ENCODE assay signal across 28 cellular contexts in the genomic region with DNA sequence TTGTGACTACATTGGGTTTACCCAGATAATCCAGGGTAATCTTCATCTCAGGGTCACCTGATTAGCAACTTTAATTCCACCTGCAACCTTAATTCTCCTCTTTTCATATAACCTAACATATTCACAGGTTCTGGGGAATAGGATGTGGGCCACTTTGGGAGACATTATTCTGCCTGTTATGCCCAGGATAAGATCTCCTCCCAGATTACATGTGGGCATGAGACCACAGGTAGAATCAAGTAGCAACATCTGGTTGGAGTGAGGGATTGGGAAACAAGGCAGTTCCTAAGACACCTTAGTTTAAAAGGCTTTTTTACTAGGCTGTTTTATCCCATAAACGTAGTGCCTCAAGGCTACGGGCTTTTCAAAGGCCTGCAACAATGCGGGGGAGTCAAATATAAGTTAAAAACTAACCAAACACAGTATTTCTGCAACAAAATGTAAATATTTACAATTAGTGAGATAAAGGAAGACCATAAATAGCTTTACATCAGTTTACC.
"Had no signal": no experiment of that assay in that cellular context is flagged by ENCODE, and none has a peak within 500 bp of the region (broad histone marks: within the 10 kb centered on the region; RNA-seq: fewer than 3 reads in every experiment).

No MANE protein-coding gene starts in this region.

- H3K4me1 ChIP-seq: Peyer's patch, SJSA1 had no signal

- H3K36me3 Mint-ChIP-seq: activated CD4-positive, alpha-beta memory T cell treated with anti-CD3 and anti-CD28 coated beads for 36 hours; activated naive CD8-positive, alpha-beta T cell; brain had no signal

- H3K4me1 Mint-ChIP-seq: activated B cell treated with CpG ODN at 0.5 μM for 24 hours; activated CD4-positive, alpha-beta T cell treated with anti-CD3 and anti-CD28 coated beads, Interleukin-2, amount 10 ng/mL, durations not matched to agents 7 days and 5 days; brain; central memory CD8-positive, alpha-beta T cell had no signal

- H3K27me3 Mint-ChIP-seq: activated B cell treated with CpG ODN at 0.5 μM for 24 hours; activated CD4-positive, alpha-beta memory T cell treated with anti-CD3 and anti-CD28 coated beads for 36 hours; activated CD4-positive, alpha-beta T cell treated with anti-CD3 and anti-CD28 coated beads, Interleukin-2, amount 10 ng/mL, durations not matched to agents 7 days and 5 days; activated naive CD8-positive, alpha-beta T cell; brain; central memory CD8-positive, alpha-beta T cell had no signal

- H3K9me3 ChIP-seq: MG63, Peyer's patch, SJSA1 had no signal

- H3K27ac Mint-ChIP-seq: activated B cell treated with CpG ODN at 0.5 μM for 24 hours; activated CD4-positive, alpha-beta memory T cell treated with anti-CD3 and anti-CD28 coated beads for 36 hours; activated CD4-positive, alpha-beta T cell treated with anti-CD3 and anti-CD28 coated beads, Interleukin-2, amount 10 ng/mL, durations not matched to agents 7 days and 5 days; activated naive CD4-positive, alpha-beta T cell treated with anti-CD3 and anti-CD28 coated beads for 36 hours; activated naive CD8-positive, alpha-beta T cell; brain; T-helper 1 cell treated with Interleukin-12 subunit alpha and Interleukin-12 subunit beta and Interleukin-4 antibody, amounts not matched to agents 30 μg/mL and 1 μg/mL, for 36 hours had no signal

- H3K4me3 ChIP-seq: MG63, Peyer's patch, SJSA1 had no signal

- H3K27me3 ChIP-seq: MG63, Peyer's patch, SJSA1 had no signal

- H3K9me3 Mint-ChIP-seq: activated B cell treated with CpG ODN at 0.5 μM for 24 hours; activated CD4-positive, alpha-beta T cell treated with anti-CD3 and anti-CD28 coated beads, Interleukin-2, amount 10 ng/mL, durations not matched to agents 7 days and 5 days; brain; T-helper 1 cell treated with Interleukin-12 subunit alpha and Interleukin-12 subunit beta and Interleukin-4 antibody, amounts not matched to agents 30 μg/mL and 1 μg/mL, for 36 hours had no signal

- ATAC-seq: activated T-cell treated with anti-CD3 and anti-CD28 coated beads, Interleukin-2, amount 50 U/mL, for 4 hours; SK-N-SH treated with all-trans-retinoic acid at 6 μM for 48 hours had no signal

- H3K27ac ChIP-seq: KMS-11, Peyer's patch, RWPE1, SJSA1 had no signal

- H3K36me3 ChIP-seq: MG63, Peyer's patch, SJSA1 had no signal

- H3K4me3 Mint-ChIP-seq: activated B cell treated with CpG ODN at 0.5 μM for 24 hours; activated CD4-positive, alpha-beta memory T cell treated with anti-CD3 and anti-CD28 coated beads for 36 hours; activated CD4-positive, alpha-beta T cell treated with anti-CD3 and anti-CD28 coated beads, Interleukin-2, amount 10 ng/mL, durations not matched to agents 7 days and 5 days; activated naive CD4-positive, alpha-beta T cell treated with anti-CD3 and anti-CD28 coated beads for 36 hours; activated naive CD8-positive, alpha-beta T cell; activated T-cell treated with anti-CD3 and anti-CD28 coated beads, Interleukin-2, amount 50 U/mL, for 4 hours; brain; central memory CD8-positive, alpha-beta T cell; T-helper 1 cell treated with Interleukin-12 subunit alpha and Interleukin-12 subunit beta and Interleukin-4 antibody, amounts not matched to agents 30 μg/mL and 1 μg/mL, for 36 hours had no signal

- DNase-seq: activated B cell treated with CpG ODN at 0.5 μM for 24 hours; activated CD4-positive, alpha-beta memory T cell treated with anti-CD3 and anti-CD28 coated beads for 36 hours; activated CD4-positive, alpha-beta T cell treated with anti-CD3 and anti-CD28 coated beads, Interleukin-2, amount 10 ng/mL, durations not matched to agents 7 days and 5 days; activated CD8-positive, alpha-beta memory T cell treated with anti-CD3 and anti-CD28 coated beads for 24 hours; activated effector memory CD4-positive, alpha-beta T cell treated with anti-CD3 and anti-CD28 coated beads, Interleukin-2, amount 50 U/mL, for 16 hours; activated naive CD4-positive, alpha-beta T cell treated with anti-CD3 and anti-CD28 coated beads for 36 hours; activated T-cell treated with anti-CD3 and anti-CD28 coated beads, Interleukin-2, amount 50 U/mL, for 4 hours; amygdala; MG63; MV-4-11; NCI-H1092 treated with DMSO at 0.1 percent for 48 hours; NCI-H1417 treated with DMSO at 0.1 percent for 48 hours; NCI-H1694 treated with DMSO at 0.1 percent for 48 hours; NCI-H2029 treated with DMSO at 0.1 percent for 48 hours; NCI-H345; NCI-H510A; NCI-H526 treated with DMSO at 0.1 percent for 48 hours; Peyer's patch; Right ventricle myocardium superior; SW 1271 had no signal
